ENCODE assay signal across 30 cellular contexts in genomic region chr17:1162116-1162855, GRCh38. TPM values are rescaled to one million over a fixed set of nuclear protein-coding genes. Genes with fewer than 3 reads are reported as not detected.
A peak's percentile ranks its signal among the peaks of the same experiment; 100 is the strongest.
DNase-seq lines count a peak whose midpoint lies in the region; ATAC-seq and TF ChIP-seq lines count a peak whose summit lies in the region.
"Had no signal": no experiment of that assay in that cellular context is flagged by ENCODE, and none has a peak within 500 bp of the region (broad histone marks: within the 10 kb centered on the region; RNA-seq: fewer than 3 reads in every experiment).

No MANE protein-coding gene starts in this region.

- no peaks in the 10 kb centered on the region for H3K79me2 ChIP-seq in GM23338 (replicated peaks; ENCODE audit: insufficient read depth)

- peak; percentile 30 for DNase-seq in NCI-H1092 treated with DMSO at 0.1 percent for 48 hours (lab: John Stamatoyannopoulos, UW)
- DNase-seq in NCI-H1092 (lab: John Stamatoyannopoulos, UW), result no peak
- peak; percentile 18 for DNase-seq in LHCN-M2 (ENCODE audit: low read depth)
- DNase-seq in NCI-H69 (lab: John Stamatoyannopoulos, UW), result peak; percentile 74
- no peak for DNase-seq in mucosa of descending colon
- DNase-seq in GM23338 (ENCODE audit: low spot score), result no peak
- no peak for DNase-seq in GM19238 (ENCODE audit: insufficient read length, low spot score)
- DNase-seq: activated CD4-positive, CD25-positive, alpha-beta regulatory T cell treated with anti-CD3 and anti-CD28 coated beads, Interleukin-2, amount 50 U/mL, for 72 hours; activated CD8-positive, alpha-beta T cell treated with anti-CD3 and anti-CD28 coated beads for 36 hours; activated naive CD8-positive, alpha-beta T cell treated with anti-CD3 and anti-CD28 coated beads, Interleukin-2, amount 10 ng/mL, durations not matched to agents 7 days and 5 days; AML-193; CD8-positive, alpha-beta T cell; DND-41; endodermal cell; foreskin keratinocyte; H7; NCI-H2029 treated with DMSO at 0.1 percent for 48 hours; NCI-H524 treated with DMSO at 0.1 percent for 48 hours; posterior cingulate gyrus; stimulated activated CD4-positive, alpha-beta T cell treated with anti-CD3 and anti-CD28 coated beads, Interleukin-2, amount 100 ng/mL, for 48 hours; T-helper 2 cell; transverse colon had no signal

- no peak overlapping the region for H3K27ac Mint-ChIP-seq in GM23338
- H3K27ac Mint-ChIP-seq: activated CD8-positive, alpha-beta T cell treated with anti-CD3 and anti-CD28 coated beads for 36 hours; activated naive CD8-positive, alpha-beta T cell treated with anti-CD3 and anti-CD28 coated beads, Interleukin-2, amount 10 ng/mL, durations not matched to agents 7 days and 5 days; CD8-positive, alpha-beta T cell; dendritic cell treated with granulocyte-macrophage colony-stimulating factor and Interleukin-4, amounts not matched to agents 40 ng/mL and 50 ng/mL, for 4 days; endodermal cell; neural progenitor cell had no signal

- no peaks in the 10 kb centered on the region; the same call in 1 of the 2 replicates for H4K20me1 ChIP-seq in GM23338 (replicated peaks; ENCODE audit: insufficient read depth)

- H3K36me3 ChIP-seq in mucosa of descending colon (ENCODE audit: low read depth), result no peaks in the 10 kb centered on the region
- no peaks in the 10 kb centered on the region for H3K36me3 ChIP-seq in GM23338 (ENCODE audit: insufficient read depth)
- H3K36me3 ChIP-seq: neural progenitor cell, transverse colon had no signal

- H3K9me3 ChIP-seq in mucosa of descending colon, result no peaks in the 10 kb centered on the region
- H3K9me3 ChIP-seq: esophagus muscularis mucosa, transverse colon had no signal

- no peaks in the 10 kb centered on the region for H3K36me3 Mint-ChIP-seq in GM23338 (ENCODE audit: low read depth)
- H3K36me3 Mint-ChIP-seq: activated naive CD8-positive, alpha-beta T cell treated with anti-CD3 and anti-CD28 coated beads, Interleukin-2, amount 10 ng/mL, durations not matched to agents 7 days and 5 days had no signal

- H3K4me2 ChIP-seq in GM23338, result no peak overlapping the region
- H3K4me2 ChIP-seq: KMS-11, neural progenitor cell had no signal

- peak; percentile 47 for ATAC-seq in mucosa of descending colon
- no peak for ATAC-seq in GM23338
- no peak for ATAC-seq in HG02884 (IDR thresholded peaks at IDR 0.05; ENCODE audit: unreplicated experiment)
- ATAC-seq: activated CD8-positive, alpha-beta T cell treated with anti-CD3 and anti-CD28 coated beads for 36 hours; CD8-positive, alpha-beta T cell; foreskin keratinocyte; right cardiac atrium had no signal

- no peaks in the 10 kb centered on the region for H3F3A ChIP-seq in GM23338 (replicated peaks; ENCODE audit: low read depth)

- no peaks in the 10 kb centered on the region for H3K27me3 Mint-ChIP-seq in GM23338 (ENCODE audit: insufficient read depth, low read depth, poor library complexity)
- H3K27me3 Mint-ChIP-seq: activated CD8-positive, alpha-beta T cell treated with anti-CD3 and anti-CD28 coated beads for 36 hours; activated naive CD8-positive, alpha-beta T cell treated with anti-CD3 and anti-CD28 coated beads, Interleukin-2, amount 10 ng/mL, durations not matched to agents 7 days and 5 days; central memory CD8-positive, alpha-beta T cell; dendritic cell treated with granulocyte-macrophage colony-stimulating factor and Interleukin-4, amounts not matched to agents 40 ng/mL and 50 ng/mL, for 4 days had no signal

- no peak overlapping the region for H2AFZ ChIP-seq in GM23338
- H2AFZ ChIP-seq: neural progenitor cell had no signal

- no peak for TF ChIP-seq CTCF in mucosa of descending colon (IDR thresholded peaks at IDR 0.05)
- no peak for TF ChIP-seq CTCF in GM23338 (conservative IDR thresholded peaks at IDR 0.05; ENCODE audit: low read depth in 2 of 2)

- intact Hi-C loops in mucosa of descending colon (cut with DNase I, micrococcal nuclease), result no loop called here

- H3K27ac ChIP-seq in GM23338 (ENCODE audit: low read depth), result no peak overlapping the region
- H3K27ac ChIP-seq: esophagus muscularis mucosa, foreskin keratinocyte, KMS-11, neural progenitor cell, RWPE1, transverse colon had no signal

- H3K4me1 ChIP-seq in mucosa of descending colon (ENCODE audit: low read depth) (no peaks in the 10 kb centered on the region), GM23338 (ENCODE audit: insufficient read depth) (no peaks in the 10 kb centered on the region)
- H3K4me1 ChIP-seq: foreskin keratinocyte, neural progenitor cell had no signal

- no peaks in the 10 kb centered on the region for H3K9me2 ChIP-seq in GM23338 (ENCODE audit: insufficient read depth)

- H3K4me3 ChIP-seq in mucosa of descending colon (no peak overlapping the region), GM23338 (no peak overlapping the region)
- H3K4me3 ChIP-seq: esophagus muscularis mucosa, neural progenitor cell, transverse colon had no signal

- peaks cover 3% of the 10 kb centered on the region; the same call in 1 of the 3 replicates for H3K4me1 Mint-ChIP-seq in GM23338
- H3K4me1 Mint-ChIP-seq: activated naive CD8-positive, alpha-beta T cell treated with anti-CD3 and anti-CD28 coated beads, Interleukin-2, amount 10 ng/mL, durations not matched to agents 7 days and 5 days; endodermal cell had no signal

- H3K4me3 Mint-ChIP-seq in GM23338, result no peak overlapping the region
- H3K4me3 Mint-ChIP-seq: activated CD8-positive, alpha-beta T cell treated with anti-CD3 and anti-CD28 coated beads for 36 hours; activated naive CD8-positive, alpha-beta T cell treated with anti-CD3 and anti-CD28 coated beads, Interleukin-2, amount 10 ng/mL, durations not matched to agents 7 days and 5 days; CD8-positive, alpha-beta T cell; central memory CD8-positive, alpha-beta T cell; dendritic cell treated with granulocyte-macrophage colony-stimulating factor and Interleukin-4, amounts not matched to agents 40 ng/mL and 50 ng/mL, for 4 days; endodermal cell; neural progenitor cell had no signal

- H3K27me3 ChIP-seq in GM23338 (ENCODE audit: insufficient read depth), result no peaks in the 10 kb centered on the region
- H3K27me3 ChIP-seq: esophagus muscularis mucosa, foreskin keratinocyte, transverse colon had no signal

- H3K9me3 Mint-ChIP-seq in GM23338, result no peaks in the 10 kb centered on the region
- H3K9me3 Mint-ChIP-seq: activated CD8-positive, alpha-beta T cell treated with anti-CD3 and anti-CD28 coated beads for 36 hours; activated naive CD8-positive, alpha-beta T cell treated with anti-CD3 and anti-CD28 coated beads, Interleukin-2, amount 10 ng/mL, durations not matched to agents 7 days and 5 days; CD8-positive, alpha-beta T cell; central memory CD8-positive, alpha-beta T cell; endodermal cell; neural progenitor cell had no signal

TF ChIP-seq in GM23338, 12 proteins besides CTCF, POLR2A, EP300 and RAD21 (continues in another document):
- TF ChIP-seq CREB1 (CRISPR knock-in tag; IDR thresholded peaks at IDR 0.05; ENCODE audit: low read depth) (no peak), JUNB (IDR thresholded peaks at IDR 0.05; ENCODE audit: unreplicated experiment) (no peak), NANOG (IDR thresholded peaks at IDR 0.05; ENCODE audit: borderline replicate concordance) (no peak), EZH2 (IDR thresholded peaks at IDR 0.05; ENCODE audit: low read depth, unreplicated experiment) (no peak), STAT1 (IDR thresholded peaks at IDR 0.05; ENCODE audit: unreplicated experiment) (no peak)

RNA-seq across cellular contexts. Expression of gene ABR, which starts 17.5 kb away (rescaled TPM):
- total RNA-seq in LHCN-M2 (2014; rRNA removed) (79.6 and 87.2 TPM in 2 replicates), mucosa of descending colon (100 to 1,000 TPM; 257 to 470 (median 292) TPM)
- polyA plus RNA-seq in LHCN-M2 (2012), result 71.8 TPM
- 24.3 and 27.7 TPM in 2 replicates for total RNA-seq in GM23338 (2014; rRNA removed; shearing (Covaris generic))
- 15.0 and 18.5 TPM in 2 replicates for polyA plus RNA-seq in GM23338 (2016; fragmentation: Nextera tagmentation; extraction: Ambion mirVana)

Comparison
In these comparisons a context has a peak if more than half of its experiments do, and no peak if none do; other contexts are left out.
1. DNase-seq: peak in NCI-H1092 treated with DMSO at 0.1 percent for 48 hours (single experiment), LHCN-M2 (single experiment) and NCI-H69 (single experiment); none in NCI-H1092 (single experiment), mucosa of descending colon (0 of 3), GM23338 (single experiment) and GM19238 (single experiment).